ENCODE assay signal across 8 cellular contexts in genomic region chr6:2841264-2842138, GRCh38. TPM values are rescaled to one million over a fixed set of nuclear protein-coding genes. Genes with fewer than 3 reads are reported as not detected.
DNase-seq lines count a peak whose midpoint lies in the region; ATAC-seq, FAIRE-seq and TF ChIP-seq lines count a peak whose summit lies in the region.

SERPINB1 (minus strand) TSS chr6:2841863; CDS start chr6:2840586, 1,277 bp downstream.

- H3K27ac Mint-ChIP-seq in chondrocyte (ENCODE audit: unreplicated experiment) = peak within 1 kb of the TSS; percentile 96

- H3K36me3 Mint-ChIP-seq in chondrocyte (ENCODE audit: low read depth) = peaks cover 2% of the 10 kb centered on the region

- H3K4me3 Mint-ChIP-seq in chondrocyte (ENCODE audit: unreplicated experiment) = peak within 1 kb of the TSS; percentile 74

- dilution Hi-C loops in keratinocyte (cut with MboI; ENCODE audit: extremely low pct_ligation_motif_present, low sequenced_read_pairs) = no loop called here

- no peaks in the 10 kb centered on the region for H3K9me3 ChIP-seq in keratinocyte (ENCODE audit: control insufficient read depth, low read depth, low read length)

- no peaks in the 10 kb centered on the region for H3K27me3 Mint-ChIP-seq in chondrocyte (ENCODE audit: low read depth)

- H3K9me3 Mint-ChIP-seq in chondrocyte (ENCODE audit: low read depth) = no peaks in the 10 kb centered on the region

- peaks cover 47% of the 10 kb centered on the region for H3K4me1 ChIP-seq in keratinocyte (ENCODE audit: control insufficient read depth, extremely low read depth, insufficient read depth, low read length)

- FAIRE-seq in GM12891 (lab: Jason Lieb, UNC) (peak; percentile 13), keratinocyte (lab: Jason Lieb, UNC) (no peak)

- peak; percentile 46 for ATAC-seq in HG02943 (IDR thresholded peaks at IDR 0.05; ENCODE audit: low read depth, unreplicated experiment)
- ATAC-seq in GM21786 (IDR thresholded peaks at IDR 0.05; ENCODE audit: unreplicated experiment) = no peak

- H3K27me3 ChIP-seq in keratinocyte (ENCODE audit: control insufficient read depth, extremely low read depth, insufficient read depth, low read length) = no peaks in the 10 kb centered on the region

- peak within 1 kb of the TSS; percentile 20 for H2AFZ ChIP-seq in keratinocyte (ENCODE audit: control insufficient read depth, low read length)

- peak within 1 kb of the TSS; percentile 86 for H3K27ac ChIP-seq in keratinocyte (ENCODE audit: control insufficient read depth, insufficient read depth, low read length)

- H3K4me1 Mint-ChIP-seq in chondrocyte (ENCODE audit: low read depth) = peaks cover 37% of the 10 kb centered on the region

- H3K4me3 ChIP-seq in keratinocyte (ENCODE audit: control insufficient read depth in 2 of 3, extremely low read depth in 1 of 3, insufficient read depth in 2 of 3, low read depth in 1 of 3, low read length in 3 of 3) = peak within 1 kb of the TSS; percentile 48 to 77 (median 60)

- peak; percentile 58 for TF ChIP-seq CTCF in chondrocyte (IDR thresholded peaks at IDR 0.05)
- TF ChIP-seq CTCF in keratinocyte (optimal IDR thresholded peaks at IDR 0.05 in 1 of 3, IDR thresholded peaks at IDR 0.05 in 1 of 3, conservative IDR thresholded peaks at IDR 0.05 in 1 of 3; ENCODE audit: extremely low read depth in 1 of 3, insufficient read depth in 2 of 3, low read length in 3 of 3) = no peak

- no peaks in the 10 kb centered on the region for H4K20me1 ChIP-seq in keratinocyte (ENCODE audit: control insufficient read depth, extremely low read depth, insufficient read depth, low read length)

- peaks cover 3 to 8% of the 10 kb centered on the region in 2 experiments for H3K36me3 ChIP-seq in keratinocyte (ENCODE audit: control insufficient read depth in 2 of 2, extremely low read depth in 1 of 2, insufficient read depth in 2 of 2, low read length in 2 of 2)

- TF ChIP-seq POLR2A in GM12891 (IDR thresholded peaks at IDR 0.05; ENCODE audit: low read depth, low read length) = no peak

- H3K9ac ChIP-seq in keratinocyte (ENCODE audit: control insufficient read depth, extremely low read depth, insufficient read depth, low read length) = peak within 1 kb of the TSS; percentile 84

- DNase-seq in GM12891 (ENCODE audit: insufficient read length, low spot score) = peak; percentile 25
- DNase-seq in NCI-H2227 (lab: John Stamatoyannopoulos, UW; ENCODE audit: unreplicated experiment) = peak; percentile 58
- peak; percentile 66 for DNase-seq in activated CD4-positive, alpha-beta T cell treated with anti-CD3 and anti-CD28 coated beads for 1 hour
- DNase-seq in chondrocyte (ENCODE audit: low spot score) = no peak
- no peak for DNase-seq in keratinocyte (ENCODE audit: low read depth, low spot score)
- peak; percentile 73 for DNase-seq in stimulated activated CD4-positive, alpha-beta T cell treated with anti-CD3 and anti-CD28 coated beads, Interleukin-12 subunit alpha, Interleukin-12 subunit beta, amount 100 ng/mL, for 4 hours

- H3K79me2 ChIP-seq in keratinocyte (ENCODE audit: control insufficient read depth, insufficient read depth, low read length) = no peaks in the 10 kb centered on the region

- peaks cover 4% of the 10 kb centered on the region for H3K9me1 ChIP-seq in keratinocyte (ENCODE audit: control insufficient read depth, extremely low read depth, insufficient read depth, low read length)

- peak within 1 kb of the TSS; percentile 82 for H3K4me2 ChIP-seq in keratinocyte (ENCODE audit: control insufficient read depth, extremely low read depth, insufficient read depth, low read depth, low read length)

TF ChIP-seq in GM12891, 5 proteins besides CTCF, POLR2A, EP300 and RAD21:
- TF ChIP-seq TAF1 (IDR thresholded peaks at IDR 0.05; ENCODE audit: low read depth, low read length) = no peak
- TF ChIP-seq POLR2AphosphoS5 (IDR thresholded peaks at IDR 0.05; ENCODE audit: low read depth, low read length) = no peak
- TF ChIP-seq SPI1 (IDR thresholded peaks at IDR 0.05; ENCODE audit: low read depth, low read length) = no peak
- TF ChIP-seq PAX5 (IDR thresholded peaks at IDR 0.05; ENCODE audit: insufficient read depth, low read length, severe bottlenecking) = no peak
- TF ChIP-seq POU2F2 (IDR thresholded peaks at IDR 0.05; ENCODE audit: low read depth, low read length) = no peak
TF ChIP-seq in GM12891: peak in this region for 0.

RNA-seq across cellular contexts. Expression of gene SERPINB1, which starts in this region (rescaled TPM):
- polyA plus RNA-seq in GM12891 (2012; ENCODE audit: low read depth, missing spikeins) = 0.99 TPM
- 9.0 to 9.3 TPM (median 9.1 TPM) in 3 replicates for total RNA-seq in chondrocyte
- 38.4 to 76.0 TPM (median 71.9 TPM) in 3 replicates for polyA plus RNA-seq in keratinocyte
- 13.5 TPM for polyA plus RNA-seq in keratinocyte (2011; ENCODE audit: low read depth)
- 46.9 and 80.2 TPM in 2 replicates for polyA plus RNA-seq in keratinocyte (2011; cell fraction: cytosol; rRNA removed)
- 31.5 and 46.9 TPM in 2 replicates for polyA plus RNA-seq in keratinocyte (2011; cell fraction: nucleus; rRNA removed)
- 8.0 and 64.9 TPM in 2 replicates for polyA plus RNA-seq in keratinocyte (2012; ENCODE audit: low replicate concordance)
- polyA minus RNA-seq in keratinocyte = 9.1 to 34.9 TPM (median 24.7 TPM) in 3 replicates
- polyA minus RNA-seq in keratinocyte (2011; cell fraction: cytosol; rRNA and poly(A)+ RNA removed) = 33.0 TPM
- polyA minus RNA-seq in keratinocyte (2011; cell fraction: nucleus; rRNA and poly(A)+ RNA removed) = 11.6 and 16.4 TPM in 2 replicates

Comparison
In these comparisons a context has a peak if more than half of its experiments do, and no peak if none do; other contexts are left out.
1. DNase-seq: peak in GM12891 (single experiment), NCI-H2227 (single experiment), activated CD4-positive, alpha-beta T cell treated with anti-CD3 and anti-CD28 coated beads for 1 hour (single experiment) and stimulated activated CD4-positive, alpha-beta T cell treated with anti-CD3 and anti-CD28 coated beads, Interleukin-12 subunit alpha, Interleukin-12 subunit beta, amount 100 ng/mL, for 4 hours (single experiment); none in chondrocyte (single experiment) and keratinocyte (single experiment).